Comparison of ENCODE assay signal across 8 cellular contexts in the genomic region with DNA sequence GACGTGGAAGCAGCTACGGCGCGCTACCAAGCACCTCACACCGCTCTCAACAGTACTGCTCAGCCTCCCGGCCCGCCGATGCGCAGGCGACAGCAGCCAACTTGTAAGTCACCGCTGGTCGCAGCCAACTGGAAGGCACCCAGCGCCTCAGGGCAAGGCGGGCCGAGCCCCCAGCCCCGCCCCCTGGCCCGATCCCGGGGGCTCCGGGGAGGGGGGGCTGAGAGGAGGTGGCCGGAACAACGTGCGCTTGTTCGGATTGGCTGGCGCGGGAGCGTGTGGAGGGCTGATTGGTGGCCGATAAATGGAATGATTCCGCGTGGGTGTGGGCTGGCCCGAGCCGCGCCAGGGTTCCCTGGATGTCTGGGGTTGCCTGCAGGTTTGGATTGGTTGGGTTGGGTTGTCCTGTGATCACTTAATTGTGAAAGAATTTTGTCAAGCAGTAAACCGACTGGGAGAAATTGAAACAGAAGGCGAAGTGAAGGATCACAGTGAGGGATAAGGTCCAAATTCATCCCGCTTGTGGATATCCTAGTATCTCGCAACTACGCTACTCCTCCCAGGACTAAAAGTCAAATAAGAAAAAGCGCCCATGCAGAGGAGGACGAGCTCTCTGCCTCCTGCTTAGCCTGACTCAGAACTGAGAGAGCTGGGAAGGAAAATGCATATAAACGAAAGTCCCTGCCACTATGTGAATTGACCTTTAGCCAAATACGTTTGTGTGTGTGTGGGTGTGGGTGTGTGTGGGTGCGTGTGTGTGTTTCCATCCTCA. TPM values are rescaled to one million over a fixed set of nuclear protein-coding genes. Genes with fewer than 3 reads are reported as not detected.
A peak's percentile ranks its signal among the peaks of the same experiment; 100 is the strongest.
DNase-seq lines count a peak whose midpoint lies in the region; ATAC-seq and TF ChIP-seq lines count a peak whose summit lies in the region.

A gene with protein sequence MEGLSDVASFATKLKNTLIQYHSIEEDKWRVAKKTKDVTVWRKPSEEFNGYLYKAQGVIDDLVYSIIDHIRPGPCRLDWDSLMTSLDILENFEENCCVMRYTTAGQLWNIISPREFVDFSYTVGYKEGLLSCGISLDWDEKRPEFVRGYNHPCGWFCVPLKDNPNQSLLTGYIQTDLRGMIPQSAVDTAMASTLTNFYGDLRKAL (minus strand): TSS at position 130 of the 769 bp plus-strand sequence. CDS start 5,102 bp downstream, outside the sequence.

- no peak for TF ChIP-seq CTCF in AG09309 (IDR thresholded peaks at IDR 0.05; ENCODE audit: control insufficient read depth, insufficient read depth, low read depth, low read length, missing control alignments)

- peak; percentile 90 for ATAC-seq in GM19035 (IDR thresholded peaks at IDR 0.05; ENCODE audit: unreplicated experiment)
- ATAC-seq in HG03354 (IDR thresholded peaks at IDR 0.05; ENCODE audit: poor library complexity, severe bottlenecking, unreplicated experiment) = peak; percentile 93

- DNase-seq in AG09309 (ENCODE audit: low read depth) = peak; percentile 75
- DNase-seq in NCI-H446 treated with DMSO at 0.1 percent for 48 hours (lab: John Stamatoyannopoulos, UW) = peak; percentile 97
- peak; percentile 81 for DNase-seq in activated CD4-positive, CD25-positive, alpha-beta regulatory T cell treated with anti-CD3 and anti-CD28 coated beads, Interleukin-2, amount 50 U/mL, for 72 hours
- peak; percentile 92 for DNase-seq in cerebellum (ENCODE audit: low spot score)
- peak; percentile 99 for DNase-seq in islet precursor cell
- peak; percentile 88 to 92 (median 90) for DNase-seq in stimulated activated CD4-positive, alpha-beta T cell treated with anti-CD3 and anti-CD28 coated beads, Interleukin-12 subunit alpha, Interleukin-12 subunit beta, amount 100 ng/mL, for 48 hours (ENCODE audit: low read depth in 2 of 3, low spot score in 1 of 3)

- peak within 1 kb of the TSS; percentile 93 for H3K4me3 ChIP-seq in AG09309 (ENCODE audit: control insufficient read depth, low read depth, low read length)

RNA-seq across cellular contexts. Expression of the gene that starts here (rescaled TPM):
- total RNA-seq in cerebellum = 50.0 TPM

Comparison
In these comparisons a context has a peak if more than half of its experiments do, and no peak if none do; other contexts are left out.
1. Peak in every context shown above with its lines: DNase-seq, ATAC-seq and H3K4me3 ChIP-seq.